In genomic region chr7:140062118-140062527, GRCh38 we compare ENCODE assay signal across 2 cellular contexts.
TF ChIP-seq lines count a peak whose summit lies in the region.

No MANE protein-coding gene starts in this region.

TF ChIP-seq in K562, 482 proteins besides CTCF, POLR2A, EP300 and RAD21 (continues in another document):
- TF ChIP-seq RHOXF2B (CRISPR knock-in tag; conservative IDR thresholded peaks at IDR 0.05) (no peak), VEZF1 (CRISPR knock-in tag; IDR thresholded peaks at IDR 0.05) (no peak), HDAC1 (IDR thresholded peaks at IDR 0.05) (peak in 1 of 2 experiments; percentile 36; a peak in 1 of 4 replicates), ZNF655 (CRISPR knock-in tag; IDR thresholded peaks at IDR 0.05) (no peak), TAF9B (IDR thresholded peaks at IDR 0.05; ENCODE audit: partially characterized antibody) (no peak), E2F5 (CRISPR knock-in tag; IDR thresholded peaks at IDR 0.05) (no peak), ZKSCAN3 (CRISPR knock-in tag; IDR thresholded peaks at IDR 0.05) (no peak), NBN (IDR thresholded peaks at IDR 0.05; ENCODE audit: low read depth) (no peak), HDAC8 (tag; IDR thresholded peaks at IDR 0.05) (no peak)
- TF ChIP-seq, protein P1, sequence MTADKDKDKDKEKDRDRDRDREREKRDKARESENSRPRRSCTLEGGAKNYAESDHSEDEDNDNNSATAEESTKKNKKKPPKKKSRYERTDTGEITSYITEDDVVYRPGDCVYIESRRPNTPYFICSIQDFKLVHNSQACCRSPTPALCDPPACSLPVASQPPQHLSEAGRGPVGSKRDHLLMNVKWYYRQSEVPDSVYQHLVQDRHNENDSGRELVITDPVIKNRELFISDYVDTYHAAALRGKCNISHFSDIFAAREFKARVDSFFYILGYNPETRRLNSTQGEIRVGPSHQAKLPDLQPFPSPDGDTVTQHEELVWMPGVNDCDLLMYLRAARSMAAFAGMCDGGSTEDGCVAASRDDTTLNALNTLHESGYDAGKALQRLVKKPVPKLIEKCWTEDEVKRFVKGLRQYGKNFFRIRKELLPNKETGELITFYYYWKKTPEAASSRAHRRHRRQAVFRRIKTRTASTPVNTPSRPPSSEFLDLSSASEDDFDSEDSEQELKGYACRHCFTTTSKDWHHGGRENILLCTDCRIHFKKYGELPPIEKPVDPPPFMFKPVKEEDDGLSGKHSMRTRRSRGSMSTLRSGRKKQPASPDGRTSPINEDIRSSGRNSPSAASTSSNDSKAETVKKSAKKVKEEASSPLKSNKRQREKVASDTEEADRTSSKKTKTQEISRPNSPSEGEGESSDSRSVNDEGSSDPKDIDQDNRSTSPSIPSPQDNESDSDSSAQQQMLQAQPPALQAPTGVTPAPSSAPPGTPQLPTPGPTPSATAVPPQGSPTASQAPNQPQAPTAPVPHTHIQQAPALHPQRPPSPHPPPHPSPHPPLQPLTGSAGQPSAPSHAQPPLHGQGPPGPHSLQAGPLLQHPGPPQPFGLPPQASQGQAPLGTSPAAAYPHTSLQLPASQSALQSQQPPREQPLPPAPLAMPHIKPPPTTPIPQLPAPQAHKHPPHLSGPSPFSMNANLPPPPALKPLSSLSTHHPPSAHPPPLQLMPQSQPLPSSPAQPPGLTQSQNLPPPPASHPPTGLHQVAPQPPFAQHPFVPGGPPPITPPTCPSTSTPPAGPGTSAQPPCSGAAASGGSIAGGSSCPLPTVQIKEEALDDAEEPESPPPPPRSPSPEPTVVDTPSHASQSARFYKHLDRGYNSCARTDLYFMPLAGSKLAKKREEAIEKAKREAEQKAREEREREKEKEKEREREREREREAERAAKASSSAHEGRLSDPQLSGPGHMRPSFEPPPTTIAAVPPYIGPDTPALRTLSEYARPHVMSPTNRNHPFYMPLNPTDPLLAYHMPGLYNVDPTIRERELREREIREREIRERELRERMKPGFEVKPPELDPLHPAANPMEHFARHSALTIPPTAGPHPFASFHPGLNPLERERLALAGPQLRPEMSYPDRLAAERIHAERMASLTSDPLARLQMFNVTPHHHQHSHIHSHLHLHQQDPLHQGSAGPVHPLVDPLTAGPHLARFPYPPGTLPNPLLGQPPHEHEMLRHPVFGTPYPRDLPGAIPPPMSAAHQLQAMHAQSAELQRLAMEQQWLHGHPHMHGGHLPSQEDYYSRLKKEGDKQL (CRISPR knock-in tag; IDR thresholded peaks at IDR 0.05; ENCODE audit: borderline replicate concordance), result 0 out of 2 replicates have a peak, but pooled peaks have one; percentile 7
- TF ChIP-seq, protein P2, sequence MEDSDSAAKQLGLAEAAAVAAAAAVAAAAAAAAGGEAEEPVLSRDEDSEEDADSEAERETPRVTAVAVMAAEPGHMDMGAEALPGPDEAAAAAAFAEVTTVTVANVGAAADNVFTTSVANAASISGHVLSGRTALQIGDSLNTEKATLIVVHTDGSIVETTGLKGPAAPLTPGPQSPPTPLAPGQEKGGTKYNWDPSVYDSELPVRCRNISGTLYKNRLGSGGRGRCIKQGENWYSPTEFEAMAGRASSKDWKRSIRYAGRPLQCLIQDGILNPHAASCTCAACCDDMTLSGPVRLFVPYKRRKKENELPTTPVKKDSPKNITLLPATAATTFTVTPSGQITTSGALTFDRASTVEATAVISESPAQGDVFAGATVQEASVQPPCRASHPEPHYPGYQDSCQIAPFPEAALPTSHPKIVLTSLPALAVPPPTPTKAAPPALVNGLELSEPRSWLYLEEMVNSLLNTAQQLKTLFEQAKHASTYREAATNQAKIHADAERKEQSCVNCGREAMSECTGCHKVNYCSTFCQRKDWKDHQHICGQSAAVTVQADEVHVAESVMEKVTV (CRISPR knock-in tag; IDR thresholded peaks at IDR 0.05), result 0 out of 2 replicates have a peak, but pooled peaks have one; percentile 5

TF ChIP-seq in HepG2, 621 proteins besides CTCF, POLR2A, EP300 and RAD21 (continues in another document):
- TF ChIP-seq REPIN1 (CRISPR knock-in tag; IDR thresholded peaks at IDR 0.05; ENCODE audit: borderline replicate concordance, low read depth) (no peak), ZMYM2 (CRISPR knock-in tag; IDR thresholded peaks at IDR 0.05) (no peak), ZNF451 (CRISPR knock-in tag; IDR thresholded peaks at IDR 0.05) (0 out of 2 replicates have a peak, but pooled peaks have one; percentile 40), FOXK2 (IDR thresholded peaks at IDR 0.05) (no peak), HIC2 (CRISPR knock-in tag; IDR thresholded peaks at IDR 0.05; ENCODE audit: low read depth) (no peak), ZNF232 (CRISPR knock-in tag; IDR thresholded peaks at IDR 0.05; ENCODE audit: borderline replicate concordance) (no peak), KAT7 (CRISPR knock-in tag; IDR thresholded peaks at IDR 0.05; ENCODE audit: borderline replicate concordance) (no peak), ZNF124 (CRISPR knock-in tag; IDR thresholded peaks at IDR 0.05) (no peak), RBAK (CRISPR knock-in tag; IDR thresholded peaks at IDR 0.05) (no peak), SMAD9 (CRISPR knock-in tag; IDR thresholded peaks at IDR 0.05) (no peak), TEAD3 (CRISPR knock-in tag; optimal IDR thresholded peaks at IDR 0.05; ENCODE audit: borderline replicate concordance) (no peak), TGIF2 (CRISPR knock-in tag; IDR thresholded peaks at IDR 0.05) (no peak), NFKB2 (CRISPR knock-in tag; IDR thresholded peaks at IDR 0.05; ENCODE audit: borderline replicate concordance) (peak; percentile 6; the same call in 1 of the 2 replicates), FUBP1 (CRISPR knock-in tag; IDR thresholded peaks at IDR 0.05; ENCODE audit: borderline replicate concordance) (no peak), REXO4 (CRISPR knock-in tag; IDR thresholded peaks at IDR 0.05; ENCODE audit: borderline replicate concordance) (no peak), SNAPC5 (CRISPR knock-in tag; IDR thresholded peaks at IDR 0.05; ENCODE audit: borderline replicate concordance) (no peak), ZBTB33 (CRISPR knock-in tag; IDR thresholded peaks at IDR 0.05) (peak; percentile 50; the same call in 1 of the 2 replicates), WIZ (CRISPR knock-in tag; IDR thresholded peaks at IDR 0.05) (no peak), ZNF160 (CRISPR knock-in tag; IDR thresholded peaks at IDR 0.05) (no peak), ZNF614 (CRISPR knock-in tag; IDR thresholded peaks at IDR 0.05; ENCODE audit: borderline replicate concordance) (no peak), PLSCR1 (CRISPR knock-in tag; IDR thresholded peaks at IDR 0.05; ENCODE audit: borderline replicate concordance) (no peak)
- TF ChIP-seq, protein P3, sequence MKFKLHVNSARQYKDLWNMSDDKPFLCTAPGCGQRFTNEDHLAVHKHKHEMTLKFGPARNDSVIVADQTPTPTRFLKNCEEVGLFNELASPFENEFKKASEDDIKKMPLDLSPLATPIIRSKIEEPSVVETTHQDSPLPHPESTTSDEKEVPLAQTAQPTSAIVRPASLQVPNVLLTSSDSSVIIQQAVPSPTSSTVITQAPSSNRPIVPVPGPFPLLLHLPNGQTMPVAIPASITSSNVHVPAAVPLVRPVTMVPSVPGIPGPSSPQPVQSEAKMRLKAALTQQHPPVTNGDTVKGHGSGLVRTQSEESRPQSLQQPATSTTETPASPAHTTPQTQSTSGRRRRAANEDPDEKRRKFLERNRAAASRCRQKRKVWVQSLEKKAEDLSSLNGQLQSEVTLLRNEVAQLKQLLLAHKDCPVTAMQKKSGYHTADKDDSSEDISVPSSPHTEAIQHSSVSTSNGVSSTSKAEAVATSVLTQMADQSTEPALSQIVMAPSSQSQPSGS (CRISPR knock-in tag; IDR thresholded peaks at IDR 0.05), result 0 out of 2 replicates have a peak, but pooled peaks have one; percentile 7
- TF ChIP-seq, protein P4, sequence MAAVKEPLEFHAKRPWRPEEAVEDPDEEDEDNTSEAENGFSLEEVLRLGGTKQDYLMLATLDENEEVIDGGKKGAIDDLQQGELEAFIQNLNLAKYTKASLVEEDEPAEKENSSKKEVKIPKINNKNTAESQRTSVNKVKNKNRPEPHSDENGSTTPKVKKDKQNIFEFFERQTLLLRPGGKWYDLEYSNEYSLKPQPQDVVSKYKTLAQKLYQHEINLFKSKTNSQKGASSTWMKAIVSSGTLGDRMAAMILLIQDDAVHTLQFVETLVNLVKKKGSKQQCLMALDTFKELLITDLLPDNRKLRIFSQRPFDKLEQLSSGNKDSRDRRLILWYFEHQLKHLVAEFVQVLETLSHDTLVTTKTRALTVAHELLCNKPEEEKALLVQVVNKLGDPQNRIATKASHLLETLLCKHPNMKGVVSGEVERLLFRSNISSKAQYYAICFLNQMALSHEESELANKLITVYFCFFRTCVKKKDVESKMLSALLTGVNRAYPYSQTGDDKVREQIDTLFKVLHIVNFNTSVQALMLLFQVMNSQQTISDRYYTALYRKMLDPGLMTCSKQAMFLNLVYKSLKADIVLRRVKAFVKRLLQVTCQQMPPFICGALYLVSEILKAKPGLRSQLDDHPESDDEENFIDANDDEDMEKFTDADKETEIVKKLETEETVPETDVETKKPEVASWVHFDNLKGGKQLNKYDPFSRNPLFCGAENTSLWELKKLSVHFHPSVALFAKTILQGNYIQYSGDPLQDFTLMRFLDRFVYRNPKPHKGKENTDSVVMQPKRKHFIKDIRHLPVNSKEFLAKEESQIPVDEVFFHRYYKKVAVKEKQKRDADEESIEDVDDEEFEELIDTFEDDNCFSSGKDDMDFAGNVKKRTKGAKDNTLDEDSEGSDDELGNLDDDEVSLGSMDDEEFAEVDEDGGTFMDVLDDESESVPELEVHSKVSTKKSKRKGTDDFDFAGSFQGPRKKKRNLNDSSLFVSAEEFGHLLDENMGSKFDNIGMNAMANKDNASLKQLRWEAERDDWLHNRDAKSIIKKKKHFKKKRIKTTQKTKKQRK (IDR thresholded peaks at IDR 0.05; ENCODE audit: low read length), result no peak
- TF ChIP-seq, protein P5, sequence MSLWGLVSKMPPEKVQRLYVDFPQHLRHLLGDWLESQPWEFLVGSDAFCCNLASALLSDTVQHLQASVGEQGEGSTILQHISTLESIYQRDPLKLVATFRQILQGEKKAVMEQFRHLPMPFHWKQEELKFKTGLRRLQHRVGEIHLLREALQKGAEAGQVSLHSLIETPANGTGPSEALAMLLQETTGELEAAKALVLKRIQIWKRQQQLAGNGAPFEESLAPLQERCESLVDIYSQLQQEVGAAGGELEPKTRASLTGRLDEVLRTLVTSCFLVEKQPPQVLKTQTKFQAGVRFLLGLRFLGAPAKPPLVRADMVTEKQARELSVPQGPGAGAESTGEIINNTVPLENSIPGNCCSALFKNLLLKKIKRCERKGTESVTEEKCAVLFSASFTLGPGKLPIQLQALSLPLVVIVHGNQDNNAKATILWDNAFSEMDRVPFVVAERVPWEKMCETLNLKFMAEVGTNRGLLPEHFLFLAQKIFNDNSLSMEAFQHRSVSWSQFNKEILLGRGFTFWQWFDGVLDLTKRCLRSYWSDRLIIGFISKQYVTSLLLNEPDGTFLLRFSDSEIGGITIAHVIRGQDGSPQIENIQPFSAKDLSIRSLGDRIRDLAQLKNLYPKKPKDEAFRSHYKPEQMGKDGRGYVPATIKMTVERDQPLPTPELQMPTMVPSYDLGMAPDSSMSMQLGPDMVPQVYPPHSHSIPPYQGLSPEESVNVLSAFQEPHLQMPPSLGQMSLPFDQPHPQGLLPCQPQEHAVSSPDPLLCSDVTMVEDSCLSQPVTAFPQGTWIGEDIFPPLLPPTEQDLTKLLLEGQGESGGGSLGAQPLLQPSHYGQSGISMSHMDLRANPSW (CRISPR knock-in tag; IDR thresholded peaks at IDR 0.05; ENCODE audit: borderline replicate concordance), result no peak
